In genomic region chr13:88417801-88418200, GRCh38 we compare ENCODE assay signal across 28 cellular contexts.
"Had no signal": no experiment of that assay in that cellular context is flagged by ENCODE, and none has a peak within 500 bp of the region (broad histone marks: within the 10 kb centered on the region; RNA-seq: fewer than 3 reads in every experiment).

No MANE protein-coding gene starts in this region.

- H3K4me1 ChIP-seq: colonic mucosa, esophagus muscularis mucosa, esophagus squamous epithelium, foreskin keratinocyte, gastrocnemius medialis, gastroesophageal sphincter, heart left ventricle, heart right ventricle had no signal

- ATAC-seq: effector memory CD8-positive, alpha-beta T cell; esophagus mucosa; foreskin keratinocyte; gastrocnemius medialis; gastroesophageal sphincter; heart left ventricle; heart right ventricle had no signal

- H3K27me3 ChIP-seq: colonic mucosa, dorsolateral prefrontal cortex, esophagus muscularis mucosa, esophagus squamous epithelium, foreskin keratinocyte, gastrocnemius medialis, gastroesophageal sphincter, heart left ventricle, heart right ventricle, hepatocyte had no signal

- H2AFZ ChIP-seq: hepatocyte had no signal

- H3K79me2 ChIP-seq: hepatocyte had no signal

- H3K36me3 ChIP-seq: colonic mucosa, esophagus muscularis mucosa, esophagus squamous epithelium, gastrocnemius medialis, gastroesophageal sphincter, heart left ventricle, heart right ventricle had no signal

- H3K4me3 ChIP-seq: colonic mucosa, coronary artery, dorsolateral prefrontal cortex, esophagus muscularis mucosa, esophagus squamous epithelium, gastrocnemius medialis, gastroesophageal sphincter, heart left ventricle, heart right ventricle, hepatocyte had no signal

- H3K9me3 ChIP-seq: colonic mucosa, esophagus muscularis mucosa, esophagus squamous epithelium, gastrocnemius medialis, gastroesophageal sphincter had no signal

- H3K27ac ChIP-seq: colonic mucosa, coronary artery, dorsolateral prefrontal cortex, epithelial cell of prostate, esophagus muscularis mucosa, esophagus squamous epithelium, foreskin keratinocyte, gastrocnemius medialis, gastroesophageal sphincter, heart left ventricle, heart right ventricle, hepatocyte had no signal

- H3K4me2 ChIP-seq: hepatocyte had no signal

- DNase-seq: colonic mucosa; cortex of kidney; dermis blood vessel endothelial cell; dorsolateral prefrontal cortex; effector CD4-positive, alpha-beta T cell; effector CD8-positive, alpha-beta T cell; effector memory CD4-positive, alpha-beta T cell; effector memory CD8-positive, alpha-beta T cell; endodermal cell; erythroblast; esophagus squamous epithelium; foreskin fibroblast; foreskin keratinocyte; foreskin melanocyte; gastrocnemius medialis; glutamatergic neuron; head of caudate nucleus; heart left ventricle; heart right ventricle had no signal

- FAIRE-seq: colon, endometrium, endothelial cell of umbilical vein had no signal
